8 cellular contexts compared by ENCODE assay signal in genomic region chr7:140242057-140243031, GRCh38.
DNase-seq lines count a peak whose midpoint lies in the region; ATAC-seq, FAIRE-seq and TF ChIP-seq lines count a peak whose summit lies in the region.

No MANE protein-coding gene starts in this region.

- H3K27me3 ChIP-seq in right lobe of liver: no peaks in the 10 kb centered on the region

- TF ChIP-seq CTCF in right lobe of liver (IDR thresholded peaks at IDR 0.05): no peak

- DNase-seq in DMS153 (lab: John Stamatoyannopoulos, UW): peak; percentile 68
- DNase-seq in OCI-M1 (lab: John Stamatoyannopoulos, UW): peak; percentile 87
- peak in 2 of 3 donors; percentile 30 to 64 for DNase-seq in right lobe of liver
- no peak for DNase-seq in urothelium cell line (ENCODE audit: low spot score)

- TF ChIP-seq POLR2A in right lobe of liver (IDR thresholded peaks at IDR 0.05): no peak

- H3K27ac ChIP-seq in right lobe of liver: no peak overlapping the region

- no peak overlapping the region for H3K4me3 ChIP-seq in right lobe of liver

- H3K4me1 ChIP-seq in right lobe of liver: peaks cover 0 to 11% (median 3%) of the 10 kb centered on the region in 4 donors

- H3K9me3 ChIP-seq in right lobe of liver: no peaks in the 10 kb centered on the region

- ATAC-seq in GM21529 (IDR thresholded peaks at IDR 0.05; ENCODE audit: unreplicated experiment) (peak; percentile 69), right lobe of liver (peak; percentile 61 to 84 (median 80)), GM19324 (IDR thresholded peaks at IDR 0.05; ENCODE audit: low FRiP score, unreplicated experiment) (no peak), HG03025 (IDR thresholded peaks at IDR 0.05; ENCODE audit: low FRiP score, unreplicated experiment) (no peak), GM21447 (IDR thresholded peaks at IDR 0.05; ENCODE audit: unreplicated experiment) (no peak)

- FAIRE-seq in urothelium cell line (lab: Jason Lieb, UNC): no peak

- 40% methylated on average over 4 of the region's 4 CpGs for WGBS in right lobe of liver (ENCODE audit: insufficient coverage, low coverage, low lambda C conversion rate, missing lambda C conversion rate)

- no peaks in the 10 kb centered on the region for H3K36me3 ChIP-seq in right lobe of liver

- intact Hi-C loops in right lobe of liver (cut with DNase I): no loop called here

Comparison
In these comparisons a context has a peak if more than half of its experiments do, and no peak if none do; other contexts are left out.
1. ATAC-seq: peak in GM21529 (single experiment) and right lobe of liver (4 of 4); none in GM19324 (single experiment), HG03025 (single experiment) and GM21447 (single experiment).